In genomic region chr11:73326929-73327811, GRCh38 we compare ENCODE assay signal across 9 cellular contexts. TPM values are rescaled to one million over a fixed set of nuclear protein-coding genes. Genes with fewer than 3 reads are reported as not detected.
A peak's percentile ranks its signal among the peaks of the same experiment; 100 is the strongest.
DNase-seq lines count a peak whose midpoint lies in the region; ATAC-seq and TF ChIP-seq lines count a peak whose summit lies in the region.
"Had no signal": no experiment of that assay in that cellular context is flagged by ENCODE, and none has a peak within 500 bp of the region (broad histone marks: within the 10 kb centered on the region; RNA-seq: fewer than 3 reads in every experiment).

No MANE protein-coding gene starts in this region.

- no peak overlapping the region for H3K27ac Mint-ChIP-seq in activated CD4-positive, alpha-beta T cell treated with anti-CD3 and anti-CD28 coated beads, Interleukin-2, amount 10 ng/mL, durations not matched to agents 7 days and 5 days

- H3K27ac ChIP-seq in AG04450 (ENCODE audit: low read depth, low read length) (peak overlapping the region; percentile 31), breast epithelium (peak overlapping the region; percentile 41 to 71), muscle layer of duodenum (ENCODE audit: low read length) (peak overlapping the region; percentile 62)

- no peak for DNase-seq in AG04450 (ENCODE audit: low read depth, low spot score)
- DNase-seq in HCEC 1CT: peak; percentile 71
- no peak for DNase-seq in breast epithelium (ENCODE audit: low spot score in 2 of 2)
- no peak for DNase-seq in hippocampal formation (lab: John Stamatoyannopoulos, UW)
- DNase-seq in activated CD4-positive, alpha-beta T cell treated with anti-CD3 and anti-CD28 coated beads, Interleukin-2, amount 10 ng/mL, durations not matched to agents 7 days and 5 days: no peak
- no peak for DNase-seq in stimulated activated CD4-positive, alpha-beta T cell treated with anti-CD3 and anti-CD28 coated beads, Interleukin-2, amount 100 ng/mL, for 24 hours

- no peaks in the 10 kb centered on the region for H3K36me3 ChIP-seq in breast epithelium
- H3K36me3 ChIP-seq in muscle layer of duodenum (ENCODE audit: control insufficient read depth in 1 of 2, insufficient read depth in 2 of 2, low read length in 2 of 2): no peaks in the 10 kb centered on the region

- POLR2A ChIA-PET in AG04450 (lab: Yijun Ruan, JAX): interaction anchor here (1.1 to 2.5 kb wide), 3 partner anchors 8 to 18 kb away, joined by 3 to 10 read pairs (median 9); partner anchors contain the start of gene ARHGEF17
- POLR2A ChIA-PET in activated CD4-positive, alpha-beta T cell treated with anti-CD3 and anti-CD28 coated beads, Interleukin-2, amount 10 ng/mL, durations not matched to agents 7 days and 5 days (lab: Charles Lee): no interaction called here

- TF ChIP-seq CTCF in AG04450 (IDR thresholded peaks at IDR 0.05; ENCODE audit: low read depth, low read length): no peak
- TF ChIP-seq CTCF in breast epithelium (IDR thresholded peaks at IDR 0.05): no peak

- H3K4me3 ChIP-seq in AG04450 (ENCODE audit: low read depth, low read length) (no peak overlapping the region), breast epithelium (no peak overlapping the region), muscle layer of duodenum (ENCODE audit: low read depth in 1 of 2, low read length in 2 of 2) (no peak overlapping the region)

- intact Hi-C loops in breast epithelium (cut with DNase I; ENCODE audit: low total_unique reads): no loop called here

- no peak for ATAC-seq in GM18907 (IDR thresholded peaks at IDR 0.05; ENCODE audit: unreplicated experiment)

- H3K9me3 Mint-ChIP-seq in activated CD4-positive, alpha-beta T cell treated with anti-CD3 and anti-CD28 coated beads, Interleukin-2, amount 10 ng/mL, durations not matched to agents 7 days and 5 days: no peaks in the 10 kb centered on the region

- H3K36me3 Mint-ChIP-seq in activated CD4-positive, alpha-beta T cell treated with anti-CD3 and anti-CD28 coated beads, Interleukin-2, amount 10 ng/mL, durations not matched to agents 7 days and 5 days (ENCODE audit: low read depth): no peaks in the 10 kb centered on the region

- H3K4me1 ChIP-seq in breast epithelium (peaks cover 11 to 28% of the 10 kb centered on the region in 2 donors), muscle layer of duodenum (ENCODE audit: control insufficient read depth in 1 of 2, insufficient read depth in 2 of 2, low read length in 2 of 2) (peaks cover 34 to 87% of the 10 kb centered on the region in 2 donors)

- no peaks in the 10 kb centered on the region for H3K9me3 ChIP-seq in AG04450 (ENCODE audit: control insufficient read depth, insufficient read depth, low read length)
- no peaks in the 10 kb centered on the region for H3K9me3 ChIP-seq in breast epithelium
- H3K9me3 ChIP-seq in muscle layer of duodenum (ENCODE audit: control insufficient read depth in 1 of 2, low read length in 2 of 2): no peaks in the 10 kb centered on the region

- CTCF ChIA-PET in AG04450 (lab: Charles Lee): interaction anchor here (0.6 to 3.3 kb wide), 7 partner anchors 8 to 32 kb away, joined by 3 to 26 read pairs (median 8); partner anchors contain the start of gene ARHGEF17
- CTCF ChIA-PET in activated CD4-positive, alpha-beta T cell treated with anti-CD3 and anti-CD28 coated beads, Interleukin-2, amount 10 ng/mL, durations not matched to agents 7 days and 5 days (lab: Charles Lee): interaction anchor here (0.9 to 1.8 kb wide), 4 partner anchors 14 to 38 kb away, joined by 3 to 7 read pairs (median 4); no protein-coding TSS in a partner anchor

- no peaks in the 10 kb centered on the region for H3K27me3 Mint-ChIP-seq in activated CD4-positive, alpha-beta T cell treated with anti-CD3 and anti-CD28 coated beads, Interleukin-2, amount 10 ng/mL, durations not matched to agents 7 days and 5 days

- no peak overlapping the region for H3K4me3 Mint-ChIP-seq in activated CD4-positive, alpha-beta T cell treated with anti-CD3 and anti-CD28 coated beads, Interleukin-2, amount 10 ng/mL, durations not matched to agents 7 days and 5 days

- TF ChIP-seq POLR2A in breast epithelium (IDR thresholded peaks at IDR 0.05): no peak

- H3K27me3 ChIP-seq in AG04450 (ENCODE audit: control insufficient read depth, insufficient read depth, low read length) (no peaks in the 10 kb centered on the region), breast epithelium (no peaks in the 10 kb centered on the region), muscle layer of duodenum (ENCODE audit: low read depth, low read length) (no peaks in the 10 kb centered on the region)

- no peaks in the 10 kb centered on the region for H3K4me1 Mint-ChIP-seq in activated CD4-positive, alpha-beta T cell treated with anti-CD3 and anti-CD28 coated beads, Interleukin-2, amount 10 ng/mL, durations not matched to agents 7 days and 5 days

RNA-seq across cellular contexts. Expression of gene ARHGEF17, which starts 19.1 kb away (rescaled TPM):
- polyA plus RNA-seq in AG04450 (2011; rRNA removed): 30.6 and 45.2 TPM in 2 replicates
- polyA minus RNA-seq in AG04450 (2011; rRNA and poly(A)+ RNA removed): 54.5 and 62.4 TPM in 2 replicates
- 10 to 100 TPM; 28.8 to 54.7 (median 38.2) TPM for total RNA-seq in breast epithelium
- not detected for total RNA-seq in activated CD4-positive, alpha-beta T cell treated with anti-CD3 and anti-CD28 coated beads, Interleukin-2, amount 10 ng/mL, durations not matched to agents 7 days and 5 days

RNA-seq across cellular contexts. Expression of gene RELT, which starts 49.0 kb away (rescaled TPM):
- polyA plus RNA-seq in AG04450 (2011; rRNA removed): 1.1 TPM in 2 replicates
- 1.1 and 1.7 TPM in 2 replicates for polyA minus RNA-seq in AG04450 (2011; rRNA and poly(A)+ RNA removed)
- 1 to 10 TPM; 2.2 to 3.7 (median 2.3) TPM for total RNA-seq in breast epithelium
- 10 to 100 TPM; 22.0 to 24.6 TPM for total RNA-seq in activated CD4-positive, alpha-beta T cell treated with anti-CD3 and anti-CD28 coated beads, Interleukin-2, amount 10 ng/mL, durations not matched to agents 7 days and 5 days

RNA-seq across cellular contexts. Expression of gene P2RY6, which starts 55.0 kb away (rescaled TPM):
- not detected in 2 replicates for polyA plus RNA-seq in AG04450 (2011; rRNA removed)
- polyA minus RNA-seq in AG04450 (2011; rRNA and poly(A)+ RNA removed): not detected in 2 replicates
- total RNA-seq in breast epithelium: 1 to 10 TPM; 1.6 to 3.4 (median 1.9) TPM
- not detected for total RNA-seq in activated CD4-positive, alpha-beta T cell treated with anti-CD3 and anti-CD28 coated beads, Interleukin-2, amount 10 ng/mL, durations not matched to agents 7 days and 5 days
- polyA plus RNA-seq: neural cell had no signal

Comparison
In these comparisons a context has a peak if more than half of its experiments do, and no peak if none do; other contexts are left out.
1. RNA of gene ARHGEF17, which starts 19.1 kb away (total RNA-seq): 28.8 to 54.7 TPM in breast epithelium; not detected in activated CD4-positive, alpha-beta T cell treated with anti-CD3 and anti-CD28 coated beads, Interleukin-2, amount 10 ng/mL, durations not matched to agents 7 days and 5 days; every median in the first group is over 10 times any median in the second.
2. RNA of gene RELT, which starts 49.0 kb away (total RNA-seq): 22.0 to 24.6 TPM in activated CD4-positive, alpha-beta T cell treated with anti-CD3 and anti-CD28 coated beads, Interleukin-2, amount 10 ng/mL, durations not matched to agents 7 days and 5 days; 2.2 to 3.7 TPM in breast epithelium; every median in the first group is over 4 times any median in the second.
3. Peak in every context shown above with its lines, with median percentiles within 50 percentile points of each other: H3K27ac ChIP-seq.